ENCODE assay signal across 22 cellular contexts in genomic region chr1:18411321-18411720, GRCh38.
DNase-seq lines count a peak whose midpoint lies in the region; ATAC-seq, FAIRE-seq and TF ChIP-seq lines count a peak whose summit lies in the region.
"Had no signal": no experiment of that assay in that cellular context is flagged by ENCODE, and none has a peak within 500 bp of the region (broad histone marks: within the 10 kb centered on the region; RNA-seq: fewer than 3 reads in every experiment).

No MANE protein-coding gene starts in this region.

- POLR2A ChIA-PET in H1 (lab: Charles Lee; ENCODE audit: partially characterized antibody): no interaction called here

- H3K27me3 Mint-ChIP-seq in neural progenitor cell (ENCODE audit: insufficient read depth, low read depth): peaks cover 13% of the 10 kb centered on the region
- H3K27me3 Mint-ChIP-seq in mesothelial cell of epicardium (ENCODE audit: low read depth): no peaks in the 10 kb centered on the region

- no peak overlapping the region for H3K27ac ChIP-seq in heart left ventricle
- no peak overlapping the region for H3K27ac ChIP-seq in H1 (ENCODE audit: low read depth, low read length)
- no peak overlapping the region for H3K27ac ChIP-seq in neural progenitor cell
- no peak overlapping the region for H3K27ac ChIP-seq in neuronal stem cell (replicated peaks; ENCODE audit: low read length)
- H3K27ac ChIP-seq: 22Rv1; A549; BLaER1 treated with 17β-estradiol and CSF1 and Interleukin-3, amounts not matched to agents 10 nM and 100 nM; C4-2B had no signal

- H3K14ac ChIP-seq in H1 (ENCODE audit: insufficient read length): no peak overlapping the region
- H3K14ac ChIP-seq in neuronal stem cell (ENCODE audit: low read length): no peak overlapping the region

- H3K27ac Mint-ChIP-seq in neural progenitor cell (no peak overlapping the region), mesothelial cell of epicardium (no peak overlapping the region)
- H3K27ac Mint-ChIP-seq: B cell; CD4-positive, alpha-beta T cell; CD8-positive, alpha-beta T cell had no signal

- H3K18ac ChIP-seq in H1 (ENCODE audit: extremely low read depth, low read length): peak overlapping the region; percentile 26; the same call in 1 of the 2 replicates
- H3K18ac ChIP-seq in neuronal stem cell (ENCODE audit: low read length): no peak overlapping the region

- no peaks in the 10 kb centered on the region for H4K20me1 ChIP-seq in H1 (replicated peaks in 1 of 2; ENCODE audit: control insufficient read depth in 1 of 2, insufficient read depth in 2 of 2, low read length in 2 of 2)
- no peaks in the 10 kb centered on the region for H4K20me1 ChIP-seq in neural progenitor cell (ENCODE audit: low read depth)

- H3K4ac ChIP-seq in H1 (replicated peaks; ENCODE audit: insufficient read length, low read depth, low read length): no peak overlapping the region
- H3K4ac ChIP-seq in neuronal stem cell (ENCODE audit: low read length): no peak overlapping the region

- no peak for TF ChIP-seq RAD21 in H1 (IDR thresholded peaks at IDR 0.05 in 1 of 2, conservative IDR thresholded peaks at IDR 0.05 in 1 of 2; ENCODE audit: low read depth in 2 of 2, low read length in 2 of 2)

- TF ChIP-seq POLR2A in heart left ventricle (IDR thresholded peaks at IDR 0.05): no peak
- no peak for TF ChIP-seq POLR2A in H1 (IDR thresholded peaks at IDR 0.05; ENCODE audit: control extremely low read depth in 1 of 2, low read depth in 2 of 2, low read length in 2 of 2)

- H4K91ac ChIP-seq in H1 (replicated peaks; ENCODE audit: insufficient read length, low read length): peak overlapping the region; percentile 4
- no peak overlapping the region for H4K91ac ChIP-seq in neuronal stem cell (ENCODE audit: low read depth, low read length, poor library complexity)

- no peak overlapping the region for H2BK120ac ChIP-seq in H1 (replicated peaks; ENCODE audit: low read depth, low read length)
- no peak overlapping the region for H2BK120ac ChIP-seq in neuronal stem cell (ENCODE audit: low read depth, low read length)

- H3K79me1 ChIP-seq in H1 (ENCODE audit: low read depth, low read length): no peaks in the 10 kb centered on the region
- no peaks in the 10 kb centered on the region for H3K79me1 ChIP-seq in neuronal stem cell (ENCODE audit: low read depth, low read length)

- intact Hi-C loops in cardiac septum (cut with DNase I) (no loop called here), heart left ventricle (cut with DNase I) (no loop called here)

- H3K4me3 Mint-ChIP-seq in neural progenitor cell: no peak overlapping the region
- H3K4me3 Mint-ChIP-seq in mesothelial cell of epicardium: no peak overlapping the region
- H3K4me3 Mint-ChIP-seq: B cell; CD4-positive, alpha-beta T cell; CD8-positive, alpha-beta T cell had no signal

- H3K56ac ChIP-seq in H1 (replicated peaks; ENCODE audit: insufficient read length, low read depth, low read length): no peak overlapping the region

- peaks cover 44% of the 10 kb centered on the region for H3F3A ChIP-seq in neural progenitor cell (ENCODE audit: low read depth)

- peak overlapping the region; percentile 95 for H2BK12ac ChIP-seq in H1 (ENCODE audit: low read depth, low read length)
- H2BK12ac ChIP-seq in neuronal stem cell (ENCODE audit: low read length): no peak overlapping the region

- no peaks in the 10 kb centered on the region for H3K4me1 ChIP-seq in heart left ventricle
- H3K4me1 ChIP-seq in H1 (replicated peaks in 1 of 4; ENCODE audit: control insufficient read depth in 3 of 4, insufficient read depth in 4 of 4, low read length in 3 of 4): peaks cover 9 to 43% (median 19%) of the 10 kb centered on the region in 4 experiments
- peaks cover 47% of the 10 kb centered on the region for H3K4me1 ChIP-seq in neural progenitor cell
- H3K4me1 ChIP-seq in neuronal stem cell (ENCODE audit: control insufficient read depth in 2 of 2, insufficient read depth in 1 of 2, low read depth in 1 of 2, low read length in 2 of 2): peaks cover 0 to 3% of the 10 kb centered on the region in 2 donors
- H3K4me1 ChIP-seq: A549; BLaER1 treated with 17β-estradiol and CSF1 and Interleukin-3, amounts not matched to agents 10 nM and 100 nM had no signal

- DNase-seq in cardiac septum (ENCODE audit: low spot score): peak; percentile 51
- DNase-seq in heart left ventricle: no peak
- no peak for DNase-seq in H1 (ENCODE audit: low read depth in 1 of 2, low spot score in 2 of 2)
- no peak for DNase-seq in neural progenitor cell (ENCODE audit: low spot score)
- no peak for DNase-seq in neuronal stem cell (ENCODE audit: low spot score)
- DNase-seq in mesothelial cell of epicardium (ENCODE audit: low spot score in 2 of 2, unreplicated experiment in 2 of 2): no peak
- DNase-seq: AML-193; Caco-2; Calu3; CD4-positive, alpha-beta T cell; CD8-positive, alpha-beta T cell; DMS79 treated with DMSO at 0.1 percent for 48 hours; GF-D8 had no signal

- H3K4me2 ChIP-seq in H1 (ENCODE audit: insufficient read depth in 1 of 2, low read depth in 2 of 2, low read length in 2 of 2) (no peak overlapping the region), neural progenitor cell (peak overlapping the region; percentile 34), neuronal stem cell (ENCODE audit: insufficient read depth, low read length, poor library complexity, severe bottlenecking) (no peak overlapping the region)
- H3K4me2 ChIP-seq: A549; BLaER1 treated with 17β-estradiol and CSF1 and Interleukin-3, amounts not matched to agents 10 nM and 100 nM had no signal

- FAIRE-seq in H1 (lab: Jason Lieb, UNC): no peak
- FAIRE-seq: A549, D721Med, G401.6, GM12891 had no signal

- H3K79me2 ChIP-seq in H1 (ENCODE audit: control insufficient read depth in 1 of 2, insufficient read depth in 2 of 2, low read length in 2 of 2) (no peaks in the 10 kb centered on the region), neural progenitor cell (ENCODE audit: low read depth) (no peaks in the 10 kb centered on the region)

- TF ChIP-seq CTCF in heart left ventricle (IDR thresholded peaks at IDR 0.05): no peak
- TF ChIP-seq CTCF in H1 (IDR thresholded peaks at IDR 0.05; ENCODE audit: control extremely low read depth in 1 of 3, insufficient read depth in 1 of 3, low read depth in 1 of 3, low read length in 3 of 3): no peak
- TF ChIP-seq CTCF in neural progenitor cell (IDR thresholded peaks at IDR 0.05): no peak
- no peak for TF ChIP-seq CTCF in mesothelial cell of epicardium (IDR thresholded peaks at IDR 0.05; ENCODE audit: unreplicated experiment)

- peak overlapping the region; percentile 83; the same call in 1 of the 2 replicates for H2BK5ac ChIP-seq in H1 (ENCODE audit: low read depth, low read length)
- no peak overlapping the region for H2BK5ac ChIP-seq in neuronal stem cell (ENCODE audit: low read length)

- H3K9me3 Mint-ChIP-seq in neural progenitor cell: peaks cover 13% of the 10 kb centered on the region
- H3K9me3 Mint-ChIP-seq in mesothelial cell of epicardium: peaks cover 22% of the 10 kb centered on the region

- peak overlapping the region; percentile 68 for H2BK20ac ChIP-seq in H1 (ENCODE audit: low read length)

- WGBS in heart left ventricle, 4 donors: 87 to 93% (median 91%) methylated on average over 2 of the region's 2 CpGs
- WGBS in H1 (ENCODE audit: extremely low coverage in 1 of 2, insufficient coverage in 1 of 2, insufficient read length in 1 of 2, insufficient replicate concordance in 2 of 2, low coverage in 1 of 2, low lambda C conversion rate in 2 of 2, missing lambda C conversion rate in 1 of 2), 2 experiments: 95% methylated on average over 2 of the region's 2 CpGs; no CpG with 5 or more reads in 1 of the 2 experiments
- WGBS in neuronal stem cell (ENCODE audit: extremely low coverage in 2 of 2, insufficient read length in 2 of 2, insufficient replicate concordance in 1 of 2), 2 donors: no CpG with 5 or more reads among the region's 2 CpGs

- H3K4me1 Mint-ChIP-seq in neural progenitor cell: peaks cover 9% of the 10 kb centered on the region
- H3K4me1 Mint-ChIP-seq in mesothelial cell of epicardium: no peaks in the 10 kb centered on the region
- H3K4me1 Mint-ChIP-seq: B cell had no signal

- no peak for ATAC-seq in heart left ventricle
- ATAC-seq in GM18873 (IDR thresholded peaks at IDR 0.05; ENCODE audit: low FRiP score, unreplicated experiment): no peak
- ATAC-seq: A549; CD8-positive, alpha-beta T cell had no signal

- H2BK15ac ChIP-seq in H1 (ENCODE audit: low read length): peak overlapping the region; percentile 88
- no peak overlapping the region for H2BK15ac ChIP-seq in neuronal stem cell (ENCODE audit: low read length)

- CTCF ChIA-PET in H1 (lab: Charles Lee; ENCODE audit: partially characterized antibody): interaction anchor here (0.5 to 3.7 kb wide), 4 partner anchors 10 to 125 kb away, joined by 4 to 15 read pairs (median 5); no protein-coding TSS in a partner anchor

- H3K9ac ChIP-seq in H1 (replicated peaks in 1 of 4; ENCODE audit: extremely low read depth in 1 of 4, low read depth in 3 of 4, low read length in 3 of 4): no peak overlapping the region
- H3K9ac ChIP-seq in neural progenitor cell: no peak overlapping the region
- H3K9ac ChIP-seq in neuronal stem cell (ENCODE audit: low read depth, low read length, poor library complexity): no peak overlapping the region
- H3K9ac ChIP-seq: BLaER1 treated with 17β-estradiol and CSF1 and Interleukin-3, amounts not matched to agents 10 nM and 100 nM had no signal

- TF ChIP-seq EP300 in H1 (IDR thresholded peaks at IDR 0.05; ENCODE audit: borderline replicate concordance in 1 of 2, low read depth in 2 of 2, low read length in 2 of 2): no peak

- H3K9me3 ChIP-seq in heart left ventricle (peaks cover 0 to 21% (median 8%) of the 10 kb centered on the region in 12 donors), H1 (ENCODE audit: insufficient read depth in 2 of 2, low read depth in 1 of 2, low read length in 1 of 2) (no peaks in the 10 kb centered on the region), neural progenitor cell (ENCODE audit: low read depth) (no peaks in the 10 kb centered on the region), neuronal stem cell (replicated peaks in 1 of 2; ENCODE audit: control insufficient read depth in 2 of 2, insufficient read depth in 1 of 2, low read depth in 1 of 2, low read length in 2 of 2) (peaks cover 0 to 11% of the 10 kb centered on the region in 2 donors)

- H2AK5ac ChIP-seq in H1 (ENCODE audit: low read depth, low read length) (peak overlapping the region; percentile 82), neuronal stem cell (ENCODE audit: low read depth, low read length) (no peak overlapping the region)

- H4K5ac ChIP-seq in H1 (ENCODE audit: insufficient read length, low read depth, low read length): no peak overlapping the region

- H3K36me3 ChIP-seq in heart left ventricle (no peaks in the 10 kb centered on the region), H1 (ENCODE audit: control insufficient read depth in 2 of 4, insufficient read depth in 4 of 4, low read length in 3 of 4) (no peaks in the 10 kb centered on the region; a peak in 1 of 8 replicates), neural progenitor cell (no peaks in the 10 kb centered on the region), neuronal stem cell (replicated peaks in 1 of 2; ENCODE audit: control insufficient read depth in 2 of 2, insufficient read depth in 2 of 2, low read length in 2 of 2) (no peaks in the 10 kb centered on the region)

- H3K27me3 ChIP-seq in heart left ventricle: peaks cover 0 to 41% (median 6%) of the 10 kb centered on the region in 9 donors
- no peaks in the 10 kb centered on the region for H3K27me3 ChIP-seq in H1 (replicated peaks in 1 of 4; ENCODE audit: control insufficient read depth in 3 of 4, extremely low read depth in 1 of 4, insufficient read depth in 3 of 4, low read length in 3 of 4)
- H3K27me3 ChIP-seq in neural progenitor cell: no peaks in the 10 kb centered on the region
- no peaks in the 10 kb centered on the region for H3K27me3 ChIP-seq in neuronal stem cell (ENCODE audit: control insufficient read depth in 3 of 3, insufficient read depth in 3 of 3, low read depth in 1 of 3, low read length in 3 of 3)
- H3K27me3 ChIP-seq: BLaER1 treated with 17β-estradiol and CSF1 and Interleukin-3, amounts not matched to agents 10 nM and 100 nM had no signal

- H4K8ac ChIP-seq in H1 (ENCODE audit: extremely low read depth, insufficient read depth, low read length): no peak overlapping the region
- H4K8ac ChIP-seq in neuronal stem cell (ENCODE audit: low read depth, low read length): no peak overlapping the region

- no peaks in the 10 kb centered on the region for H3K23me2 ChIP-seq in H1 (ENCODE audit: low read depth, low read length)

- H3K4me3 ChIP-seq in heart left ventricle (no peak overlapping the region), H1 (ENCODE audit: extremely low read depth in 1 of 4, insufficient read depth in 2 of 4, low read depth in 3 of 4, low read length in 4 of 4) (no peak overlapping the region), neural progenitor cell (no peak overlapping the region), neuronal stem cell (ENCODE audit: low read length in 2 of 2) (no peak overlapping the region)
- H3K4me3 ChIP-seq: A549 had no signal

- H3K23ac ChIP-seq in H1 (ENCODE audit: insufficient read length) (no peak overlapping the region), neuronal stem cell (ENCODE audit: low read depth, low read length, poor library complexity) (no peak overlapping the region)

- H3K36me3 Mint-ChIP-seq in neural progenitor cell: peaks cover 3% of the 10 kb centered on the region
- H3K36me3 Mint-ChIP-seq in mesothelial cell of epicardium: no peaks in the 10 kb centered on the region
- H3K36me3 Mint-ChIP-seq: CD8-positive, alpha-beta T cell had no signal

- no peak overlapping the region for H2AFZ ChIP-seq in H1 (ENCODE audit: low read length)
- peak overlapping the region; percentile 89 for H2AFZ ChIP-seq in neural progenitor cell (replicated peaks)
- no peak overlapping the region for H2AFZ ChIP-seq in neuronal stem cell (ENCODE audit: low read length)
